ENCODE assay signal across 9 cellular contexts in genomic region chr15:22936577-22937472, GRCh38. TPM values are rescaled to one million over a fixed set of nuclear protein-coding genes. Genes with fewer than 3 reads are reported as not detected.
A peak's percentile ranks its signal among the peaks of the same experiment; 100 is the strongest.
DNase-seq lines count a peak whose midpoint lies in the region; ATAC-seq lines count a peak whose summit lies in the region.
"Had no signal": no experiment of that assay in that cellular context is flagged by ENCODE, and none has a peak within 500 bp of the region (broad histone marks: within the 10 kb centered on the region; RNA-seq: fewer than 3 reads in every experiment).

No MANE protein-coding gene starts in this region.

- peak overlapping the region; percentile 51 for H3K27ac Mint-ChIP-seq in activated naive CD8-positive, alpha-beta T cell treated with anti-CD3 and anti-CD28 coated beads, Interleukin-2, amount 10 ng/mL, durations not matched to agents 7 days and 5 days
- H3K27ac Mint-ChIP-seq in activated naive CD8-positive, alpha-beta T cell treated with anti-CD3 and anti-CD28 coated beads, Interleukin-2, amount 50 U/mL, for 24 hours = no peak overlapping the region
- H3K27ac Mint-ChIP-seq in stimulated activated effector memory CD8-positive, alpha-beta T cell treated with anti-CD3 and anti-CD28 coated beads, Interleukin-12 subunit alpha, Interleukin-12 subunit beta, amount 100 ng/mL, for 72 hours = no peak overlapping the region

- no peak overlapping the region for H3K4me3 Mint-ChIP-seq in activated naive CD8-positive, alpha-beta T cell treated with anti-CD3 and anti-CD28 coated beads, Interleukin-2, amount 10 ng/mL, durations not matched to agents 7 days and 5 days
- no peak overlapping the region for H3K4me3 Mint-ChIP-seq in activated naive CD8-positive, alpha-beta T cell treated with anti-CD3 and anti-CD28 coated beads, Interleukin-2, amount 50 U/mL, for 24 hours
- no peak overlapping the region for H3K4me3 Mint-ChIP-seq in stimulated activated effector memory CD8-positive, alpha-beta T cell treated with anti-CD3 and anti-CD28 coated beads, Interleukin-12 subunit alpha, Interleukin-12 subunit beta, amount 100 ng/mL, for 72 hours

- no peaks in the 10 kb centered on the region for H3K4me1 Mint-ChIP-seq in activated naive CD8-positive, alpha-beta T cell treated with anti-CD3 and anti-CD28 coated beads, Interleukin-2, amount 10 ng/mL, durations not matched to agents 7 days and 5 days
- no peaks in the 10 kb centered on the region for H3K4me1 Mint-ChIP-seq in activated naive CD8-positive, alpha-beta T cell treated with anti-CD3 and anti-CD28 coated beads, Interleukin-2, amount 50 U/mL, for 24 hours
- no peaks in the 10 kb centered on the region for H3K4me1 Mint-ChIP-seq in stimulated activated effector memory CD8-positive, alpha-beta T cell treated with anti-CD3 and anti-CD28 coated beads, Interleukin-12 subunit alpha, Interleukin-12 subunit beta, amount 100 ng/mL, for 72 hours

- POLR2A ChIA-PET in activated naive CD8-positive, alpha-beta T cell treated with anti-CD3 and anti-CD28 coated beads, Interleukin-2, amount 10 ng/mL, durations not matched to agents 7 days and 5 days (lab: Charles Lee) = no interaction called here

- no peak for DNase-seq in activated naive CD8-positive, alpha-beta T cell treated with anti-CD3 and anti-CD28 coated beads, Interleukin-2, amount 10 ng/mL, durations not matched to agents 7 days and 5 days
- DNase-seq in activated naive CD8-positive, alpha-beta T cell treated with anti-CD3 and anti-CD28 coated beads, Interleukin-2, amount 50 U/mL, for 24 hours = no peak
- no peak for DNase-seq in stimulated activated effector memory CD8-positive, alpha-beta T cell treated with anti-CD3 and anti-CD28 coated beads, Interleukin-12 subunit alpha, Interleukin-12 subunit beta, amount 100 ng/mL, for 72 hours (ENCODE audit: low spot score in 2 of 2)
- DNase-seq in amniotic stem cell (lab: John Stamatoyannopoulos, UW) = no peak
- DNase-seq in anterior cingulate cortex (lab: John Stamatoyannopoulos, UW) = no peak
- DNase-seq in activated T-cell treated with anti-CD3 and anti-CD28 coated beads, Interleukin-2, amount 50 U/mL, for 48 hours = no peak
- DNase-seq: right lobe of liver had no signal

- H3K36me3 Mint-ChIP-seq in activated naive CD8-positive, alpha-beta T cell treated with anti-CD3 and anti-CD28 coated beads, Interleukin-2, amount 10 ng/mL, durations not matched to agents 7 days and 5 days = no peaks in the 10 kb centered on the region
- H3K36me3 Mint-ChIP-seq in activated naive CD8-positive, alpha-beta T cell treated with anti-CD3 and anti-CD28 coated beads, Interleukin-2, amount 50 U/mL, for 24 hours (ENCODE audit: low read depth) = peaks cover 1% of the 10 kb centered on the region
- peaks cover 46% of the 10 kb centered on the region for H3K36me3 Mint-ChIP-seq in stimulated activated effector memory CD8-positive, alpha-beta T cell treated with anti-CD3 and anti-CD28 coated beads, Interleukin-12 subunit alpha, Interleukin-12 subunit beta, amount 100 ng/mL, for 72 hours

- no peaks in the 10 kb centered on the region for H3K27me3 Mint-ChIP-seq in activated naive CD8-positive, alpha-beta T cell treated with anti-CD3 and anti-CD28 coated beads, Interleukin-2, amount 10 ng/mL, durations not matched to agents 7 days and 5 days
- no peaks in the 10 kb centered on the region for H3K27me3 Mint-ChIP-seq in activated naive CD8-positive, alpha-beta T cell treated with anti-CD3 and anti-CD28 coated beads, Interleukin-2, amount 50 U/mL, for 24 hours

- H3K9me3 Mint-ChIP-seq in activated naive CD8-positive, alpha-beta T cell treated with anti-CD3 and anti-CD28 coated beads, Interleukin-2, amount 10 ng/mL, durations not matched to agents 7 days and 5 days = no peaks in the 10 kb centered on the region
- H3K9me3 Mint-ChIP-seq in activated naive CD8-positive, alpha-beta T cell treated with anti-CD3 and anti-CD28 coated beads, Interleukin-2, amount 50 U/mL, for 24 hours = no peaks in the 10 kb centered on the region
- no peaks in the 10 kb centered on the region for H3K9me3 Mint-ChIP-seq in stimulated activated effector memory CD8-positive, alpha-beta T cell treated with anti-CD3 and anti-CD28 coated beads, Interleukin-12 subunit alpha, Interleukin-12 subunit beta, amount 100 ng/mL, for 72 hours

- ATAC-seq in activated naive CD8-positive, alpha-beta T cell treated with anti-CD3 and anti-CD28 coated beads, Interleukin-2, amount 10 ng/mL, durations not matched to agents 7 days and 5 days (ENCODE audit: low read depth) = no peak
- ATAC-seq in activated naive CD8-positive, alpha-beta T cell treated with anti-CD3 and anti-CD28 coated beads, Interleukin-2, amount 50 U/mL, for 24 hours = no peak
- ATAC-seq in HG02610 (IDR thresholded peaks at IDR 0.05; ENCODE audit: unreplicated experiment) = peak; percentile 94
- ATAC-seq in HG03520 (IDR thresholded peaks at IDR 0.05; ENCODE audit: unreplicated experiment) = peak; percentile 90
- peak; percentile 29 for ATAC-seq in stimulated activated effector memory CD8-positive, alpha-beta T cell treated with anti-CD3 and anti-CD28 coated beads, Interleukin-12 subunit alpha, Interleukin-12 subunit beta, amount 100 ng/mL, for 72 hours
- ATAC-seq: right lobe of liver had no signal

RNA-seq across cellular contexts. Expression of gene CYFIP1, which starts 43.3 kb away (rescaled TPM):
- total RNA-seq in activated naive CD8-positive, alpha-beta T cell treated with anti-CD3 and anti-CD28 coated beads, Interleukin-2, amount 10 ng/mL, durations not matched to agents 7 days and 5 days = 10 to 100 TPM; 12.6 to 12.7 TPM

Comparison
In these comparisons a context has a peak if more than half of its experiments do, and no peak if none do; other contexts are left out.
1. ATAC-seq: peak in HG02610 (single experiment), HG03520 (single experiment) and stimulated activated effector memory CD8-positive, alpha-beta T cell treated with anti-CD3 and anti-CD28 coated beads, Interleukin-12 subunit alpha, Interleukin-12 subunit beta, amount 100 ng/mL, for 72 hours (single experiment); none in activated naive CD8-positive, alpha-beta T cell treated with anti-CD3 and anti-CD28 coated beads, Interleukin-2, amount 10 ng/mL, durations not matched to agents 7 days and 5 days (single experiment) and activated naive CD8-positive, alpha-beta T cell treated with anti-CD3 and anti-CD28 coated beads, Interleukin-2, amount 50 U/mL, for 24 hours (single experiment).